Comparison of ENCODE assay signal across 1 cellular context in the genomic region with DNA sequence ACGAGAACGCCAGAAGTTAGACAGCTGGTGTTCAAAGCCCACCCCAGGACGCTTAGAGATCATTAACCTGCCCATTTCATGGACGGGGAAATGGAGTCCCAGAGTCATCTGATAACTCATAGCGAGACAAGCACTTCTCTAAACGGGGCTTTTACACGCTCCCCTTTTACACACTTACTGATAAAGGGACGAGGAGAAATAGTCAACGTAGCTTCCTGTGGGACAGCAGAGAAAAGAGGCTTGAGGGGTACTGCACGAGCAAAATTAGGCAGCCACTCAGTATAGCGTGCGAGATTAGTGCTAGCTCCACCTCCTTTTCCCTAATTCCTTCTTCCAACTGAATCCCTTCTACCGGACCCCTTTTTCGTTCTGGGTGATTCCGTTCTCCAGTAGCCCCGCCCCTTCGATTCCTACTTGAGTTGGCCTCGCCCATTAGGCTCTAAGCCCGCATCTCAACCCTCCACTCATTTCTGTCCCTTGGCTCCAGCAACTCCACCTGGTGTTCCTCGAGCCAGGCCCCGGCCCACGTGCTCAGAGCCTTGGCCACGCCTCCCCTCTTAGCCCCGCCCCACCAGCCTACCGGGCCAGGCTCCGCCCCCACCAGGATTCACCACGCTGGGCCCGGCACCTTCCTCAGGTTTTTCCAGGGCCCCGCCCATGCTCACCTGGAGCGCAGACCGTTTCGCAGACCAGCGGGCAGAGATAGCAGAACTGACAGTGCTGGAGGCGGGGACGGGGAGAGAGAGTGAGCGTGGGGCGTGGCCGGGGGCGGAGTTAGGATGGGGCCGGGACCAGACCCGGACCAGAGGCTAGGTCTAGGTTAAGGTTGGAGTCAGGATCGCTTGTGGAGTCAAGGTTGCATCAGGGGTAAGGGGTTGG.
A peak's percentile ranks its signal among the peaks of the same experiment; 100 is the strongest.
TF ChIP-seq lines count a peak whose summit lies in the region.

No MANE protein-coding gene starts in this region.

TF ChIP-seq in K562, 482 proteins besides CTCF, POLR2A, EP300 and RAD21 (continued from another document):
- TF ChIP-seq, protein P1, sequence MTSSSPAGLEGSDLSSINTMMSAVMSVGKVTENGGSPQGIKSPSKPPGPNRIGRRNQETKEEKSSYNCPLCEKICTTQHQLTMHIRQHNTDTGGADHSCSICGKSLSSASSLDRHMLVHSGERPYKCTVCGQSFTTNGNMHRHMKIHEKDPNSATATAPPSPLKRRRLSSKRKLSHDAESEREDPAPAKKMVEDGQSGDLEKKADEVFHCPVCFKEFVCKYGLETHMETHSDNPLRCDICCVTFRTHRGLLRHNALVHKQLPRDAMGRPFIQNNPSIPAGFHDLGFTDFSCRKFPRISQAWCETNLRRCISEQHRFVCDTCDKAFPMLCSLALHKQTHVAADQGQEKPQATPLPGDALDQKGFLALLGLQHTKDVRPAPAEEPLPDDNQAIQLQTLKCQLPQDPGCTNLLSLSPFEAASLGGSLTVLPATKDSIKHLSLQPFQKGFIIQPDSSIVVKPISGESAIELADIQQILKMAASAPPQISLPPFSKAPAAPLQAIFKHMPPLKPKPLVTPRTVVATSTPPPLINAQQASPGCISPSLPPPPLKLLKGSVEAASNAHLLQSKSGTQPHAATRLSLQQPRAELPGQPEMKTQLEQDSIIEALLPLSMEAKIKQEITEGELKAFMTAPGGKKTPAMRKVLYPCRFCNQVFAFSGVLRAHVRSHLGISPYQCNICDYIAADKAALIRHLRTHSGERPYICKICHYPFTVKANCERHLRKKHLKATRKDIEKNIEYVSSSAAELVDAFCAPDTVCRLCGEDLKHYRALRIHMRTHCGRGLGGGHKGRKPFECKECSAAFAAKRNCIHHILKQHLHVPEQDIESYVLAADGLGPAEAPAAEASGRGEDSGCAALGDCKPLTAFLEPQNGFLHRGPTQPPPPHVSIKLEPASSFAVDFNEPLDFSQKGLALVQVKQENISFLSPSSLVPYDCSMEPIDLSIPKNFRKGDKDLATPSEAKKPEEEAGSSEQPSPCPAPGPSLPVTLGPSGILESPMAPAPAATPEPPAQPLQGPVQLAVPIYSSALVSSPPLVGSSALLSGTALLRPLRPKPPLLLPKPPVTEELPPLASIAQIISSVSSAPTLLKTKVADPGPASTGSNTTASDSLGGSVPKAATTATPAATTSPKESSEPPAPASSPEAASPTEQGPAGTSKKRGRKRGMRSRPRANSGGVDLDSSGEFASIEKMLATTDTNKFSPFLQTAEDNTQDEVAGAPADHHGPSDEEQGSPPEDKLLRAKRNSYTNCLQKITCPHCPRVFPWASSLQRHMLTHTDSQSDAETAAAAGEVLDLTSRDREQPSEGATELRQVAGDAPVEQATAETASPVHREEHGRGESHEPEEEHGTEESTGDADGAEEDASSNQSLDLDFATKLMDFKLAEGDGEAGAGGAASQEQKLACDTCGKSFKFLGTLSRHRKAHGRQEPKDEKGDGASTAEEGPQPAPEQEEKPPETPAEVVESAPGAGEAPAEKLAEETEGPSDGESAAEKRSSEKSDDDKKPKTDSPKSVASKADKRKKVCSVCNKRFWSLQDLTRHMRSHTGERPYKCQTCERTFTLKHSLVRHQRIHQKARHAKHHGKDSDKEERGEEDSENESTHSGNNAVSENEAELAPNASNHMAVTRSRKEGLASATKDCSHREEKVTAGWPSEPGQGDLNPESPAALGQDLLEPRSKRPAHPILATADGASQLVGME (CRISPR knock-in tag; IDR thresholded peaks at IDR 0.05), result no peak
- TF ChIP-seq, protein P2, sequence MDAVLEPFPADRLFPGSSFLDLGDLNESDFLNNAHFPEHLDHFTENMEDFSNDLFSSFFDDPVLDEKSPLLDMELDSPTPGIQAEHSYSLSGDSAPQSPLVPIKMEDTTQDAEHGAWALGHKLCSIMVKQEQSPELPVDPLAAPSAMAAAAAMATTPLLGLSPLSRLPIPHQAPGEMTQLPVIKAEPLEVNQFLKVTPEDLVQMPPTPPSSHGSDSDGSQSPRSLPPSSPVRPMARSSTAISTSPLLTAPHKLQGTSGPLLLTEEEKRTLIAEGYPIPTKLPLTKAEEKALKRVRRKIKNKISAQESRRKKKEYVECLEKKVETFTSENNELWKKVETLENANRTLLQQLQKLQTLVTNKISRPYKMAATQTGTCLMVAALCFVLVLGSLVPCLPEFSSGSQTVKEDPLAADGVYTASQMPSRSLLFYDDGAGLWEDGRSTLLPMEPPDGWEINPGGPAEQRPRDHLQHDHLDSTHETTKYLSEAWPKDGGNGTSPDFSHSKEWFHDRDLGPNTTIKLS (IDR thresholded peaks at IDR 0.05; ENCODE audit: borderline replicate concordance, low read depth), result peak; percentile 7; the same call in 1 of the 2 replicates
- TF ChIP-seq ZBTB7A (IDR thresholded peaks at IDR 0.05; ENCODE audit: borderline replicate concordance, control insufficient read depth, low read depth, low read length), result no peak
- no peak for TF ChIP-seq FOXA3 (CRISPR knock-in tag; conservative IDR thresholded peaks at IDR 0.05 in 1 of 2, IDR thresholded peaks at IDR 0.05 in 1 of 2)
- no peak; the same call in none of the 2 replicates for TF ChIP-seq ZBTB1 (CRISPR knock-in tag; IDR thresholded peaks at IDR 0.05; ENCODE audit: borderline replicate concordance, low read depth)
- TF ChIP-seq CREBBP (IDR thresholded peaks at IDR 0.05; ENCODE audit: low read depth, low read length), result no peak
- peak; percentile 26 to 54; a peak in 2 of 4 replicates for TF ChIP-seq MAZ (CRISPR knock-in tag; conservative IDR thresholded peaks at IDR 0.05 in 1 of 2, IDR thresholded peaks at IDR 0.05 in 1 of 2)
- no peak for TF ChIP-seq NFRKB (IDR thresholded peaks at IDR 0.05; ENCODE audit: low read depth)
- peak; percentile 87; the same call in 1 of the 2 replicates for TF ChIP-seq MXI1 (IDR thresholded peaks at IDR 0.05; ENCODE audit: low read depth, low read length)
- TF ChIP-seq PTBP1 (IDR thresholded peaks at IDR 0.05; ENCODE audit: low read depth, low read length), result no peak
- no peak for TF ChIP-seq CHD1 (IDR thresholded peaks at IDR 0.05; ENCODE audit: low read length)
- TF ChIP-seq, protein P3, sequence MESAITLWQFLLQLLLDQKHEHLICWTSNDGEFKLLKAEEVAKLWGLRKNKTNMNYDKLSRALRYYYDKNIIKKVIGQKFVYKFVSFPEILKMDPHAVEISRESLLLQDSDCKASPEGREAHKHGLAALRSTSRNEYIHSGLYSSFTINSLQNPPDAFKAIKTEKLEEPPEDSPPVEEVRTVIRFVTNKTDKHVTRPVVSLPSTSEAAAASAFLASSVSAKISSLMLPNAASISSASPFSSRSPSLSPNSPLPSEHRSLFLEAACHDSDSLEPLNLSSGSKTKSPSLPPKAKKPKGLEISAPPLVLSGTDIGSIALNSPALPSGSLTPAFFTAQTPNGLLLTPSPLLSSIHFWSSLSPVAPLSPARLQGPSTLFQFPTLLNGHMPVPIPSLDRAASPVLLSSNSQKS (CRISPR knock-in tag; IDR thresholded peaks at IDR 0.05), result no peak
- no peak for TF ChIP-seq ZNF263 (CRISPR knock-in tag; IDR thresholded peaks at IDR 0.05; ENCODE audit: borderline replicate concordance)
- peak; percentile 61; the same call in 1 of the 2 replicates for TF ChIP-seq PML (IDR thresholded peaks at IDR 0.05; ENCODE audit: low read length)
- no peak for TF ChIP-seq ZNF384 (IDR thresholded peaks at IDR 0.05; ENCODE audit: low read depth, low read length)
- peak; percentile 84; the same call in 1 of the 2 replicates for TF ChIP-seq CTBP1 (IDR thresholded peaks at IDR 0.05; ENCODE audit: borderline replicate concordance)
- peak; percentile 62; the same call in 1 of the 2 replicates for TF ChIP-seq POLR2AphosphoS2 (IDR thresholded peaks at IDR 0.05; ENCODE audit: low read length)
- no peak for TF ChIP-seq ZNF696 (CRISPR knock-in tag; conservative IDR thresholded peaks at IDR 0.05)
- peak; percentile 68 to 80; a peak in 3 of 4 replicates for TF ChIP-seq FOXK2 (conservative IDR thresholded peaks at IDR 0.05 in 1 of 2, IDR thresholded peaks at IDR 0.05 in 1 of 2; ENCODE audit: low read depth in 2 of 2)
- TF ChIP-seq, protein P4, sequence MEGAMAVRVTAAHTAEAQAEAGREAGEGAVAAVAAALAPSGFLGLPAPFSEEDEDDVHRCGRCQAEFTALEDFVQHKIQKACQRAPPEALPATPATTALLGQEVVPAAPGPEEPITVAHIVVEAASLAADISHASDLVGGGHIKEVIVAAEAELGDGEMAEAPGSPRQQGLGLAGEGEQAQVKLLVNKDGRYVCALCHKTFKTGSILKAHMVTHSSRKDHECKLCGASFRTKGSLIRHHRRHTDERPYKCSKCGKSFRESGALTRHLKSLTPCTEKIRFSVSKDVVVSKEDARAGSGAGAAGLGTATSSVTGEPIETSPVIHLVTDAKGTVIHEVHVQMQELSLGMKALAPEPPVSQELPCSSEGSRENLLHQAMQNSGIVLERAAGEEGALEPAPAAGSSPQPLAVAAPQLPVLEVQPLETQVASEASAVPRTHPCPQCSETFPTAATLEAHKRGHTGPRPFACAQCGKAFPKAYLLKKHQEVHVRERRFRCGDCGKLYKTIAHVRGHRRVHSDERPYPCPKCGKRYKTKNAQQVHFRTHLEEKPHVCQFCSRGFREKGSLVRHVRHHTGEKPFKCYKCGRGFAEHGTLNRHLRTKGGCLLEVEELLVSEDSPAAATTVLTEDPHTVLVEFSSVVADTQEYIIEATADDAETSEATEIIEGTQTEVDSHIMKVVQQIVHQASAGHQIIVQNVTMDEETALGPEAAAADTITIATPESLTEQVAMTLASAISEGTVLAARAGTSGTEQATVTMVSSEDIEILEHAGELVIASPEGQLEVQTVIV (CRISPR knock-in tag; IDR thresholded peaks at IDR 0.05; ENCODE audit: borderline replicate concordance), result no peak
- no peak for TF ChIP-seq EZH2 (IDR thresholded peaks at IDR 0.05; ENCODE audit: borderline replicate concordance, low read depth, low read length)
- TF ChIP-seq SPI1 (IDR thresholded peaks at IDR 0.05; ENCODE audit: borderline replicate concordance, low read depth, low read length), result peak; percentile 23; the same call in 1 of the 2 replicates
- no peak for TF ChIP-seq SMAD3 (CRISPR knock-in tag; conservative IDR thresholded peaks at IDR 0.05)
- peak; percentile 98 for TF ChIP-seq L3MBTL2 (IDR thresholded peaks at IDR 0.05)
- peak; percentile 91 for TF ChIP-seq ZEB2 (IDR thresholded peaks at IDR 0.05)
- no peak for TF ChIP-seq ZNF583 (CRISPR knock-in tag; IDR thresholded peaks at IDR 0.05)
- TF ChIP-seq, protein P5, sequence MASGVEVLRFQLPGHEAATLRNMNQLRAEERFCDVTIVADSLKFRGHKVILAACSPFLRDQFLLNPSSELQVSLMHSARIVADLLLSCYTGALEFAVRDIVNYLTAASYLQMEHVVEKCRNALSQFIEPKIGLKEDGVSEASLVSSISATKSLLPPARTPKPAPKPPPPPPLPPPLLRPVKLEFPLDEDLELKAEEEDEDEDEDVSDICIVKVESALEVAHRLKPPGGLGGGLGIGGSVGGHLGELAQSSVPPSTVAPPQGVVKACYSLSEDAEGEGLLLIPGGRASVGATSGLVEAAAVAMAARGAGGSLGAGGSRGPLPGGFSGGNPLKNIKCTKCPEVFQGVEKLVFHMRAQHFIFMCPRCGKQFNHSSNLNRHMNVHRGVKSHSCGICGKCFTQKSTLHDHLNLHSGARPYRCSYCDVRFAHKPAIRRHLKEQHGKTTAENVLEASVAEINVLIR (CRISPR knock-in tag; IDR thresholded peaks at IDR 0.05), result no peak
- TF ChIP-seq CBX2 (IDR thresholded peaks at IDR 0.05; ENCODE audit: insufficient read depth, low read length, poor library complexity, severe bottlenecking), result no peak
- peak; percentile 83 for TF ChIP-seq SAP30 (IDR thresholded peaks at IDR 0.05; ENCODE audit: borderline replicate concordance, insufficient read depth, low read depth, low read length, poor library complexity, severe bottlenecking)
- TF ChIP-seq, protein P6, sequence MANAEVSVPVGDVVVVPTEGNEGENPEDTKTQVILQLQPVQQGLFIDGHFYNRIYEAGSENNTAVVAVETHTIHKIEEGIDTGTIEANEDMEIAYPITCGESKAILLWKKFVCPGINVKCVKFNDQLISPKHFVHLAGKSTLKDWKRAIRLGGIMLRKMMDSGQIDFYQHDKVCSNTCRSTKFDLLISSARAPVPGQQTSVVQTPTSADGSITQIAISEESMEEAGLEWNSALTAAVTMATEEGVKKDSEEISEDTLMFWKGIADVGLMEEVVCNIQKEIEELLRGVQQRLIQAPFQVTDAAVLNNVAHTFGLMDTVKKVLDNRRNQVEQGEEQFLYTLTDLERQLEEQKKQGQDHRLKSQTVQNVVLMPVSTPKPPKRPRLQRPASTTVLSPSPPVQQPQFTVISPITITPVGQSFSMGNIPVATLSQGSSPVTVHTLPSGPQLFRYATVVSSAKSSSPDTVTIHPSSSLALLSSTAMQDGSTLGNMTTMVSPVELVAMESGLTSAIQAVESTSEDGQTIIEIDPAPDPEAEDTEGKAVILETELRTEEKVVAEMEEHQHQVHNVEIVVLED (CRISPR knock-in tag; IDR thresholded peaks at IDR 0.05), result no peak
- TF ChIP-seq, protein P7, sequence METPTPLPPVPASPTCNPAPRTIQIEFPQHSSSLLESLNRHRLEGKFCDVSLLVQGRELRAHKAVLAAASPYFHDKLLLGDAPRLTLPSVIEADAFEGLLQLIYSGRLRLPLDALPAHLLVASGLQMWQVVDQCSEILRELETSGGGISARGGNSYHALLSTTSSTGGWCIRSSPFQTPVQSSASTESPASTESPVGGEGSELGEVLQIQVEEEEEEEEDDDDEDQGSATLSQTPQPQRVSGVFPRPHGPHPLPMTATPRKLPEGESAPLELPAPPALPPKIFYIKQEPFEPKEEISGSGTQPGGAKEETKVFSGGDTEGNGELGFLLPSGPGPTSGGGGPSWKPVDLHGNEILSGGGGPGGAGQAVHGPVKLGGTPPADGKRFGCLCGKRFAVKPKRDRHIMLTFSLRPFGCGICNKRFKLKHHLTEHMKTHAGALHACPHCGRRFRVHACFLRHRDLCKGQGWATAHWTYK (CRISPR knock-in tag; IDR thresholded peaks at IDR 0.05), result no peak
- TF ChIP-seq BCOR (IDR thresholded peaks at IDR 0.05), result peak; percentile 97
- TF ChIP-seq RBM14 (IDR thresholded peaks at IDR 0.05; ENCODE audit: borderline replicate concordance, insufficient read depth, low read depth, low read length), result no peak
- no peak for TF ChIP-seq PHB (CRISPR knock-in tag; IDR thresholded peaks at IDR 0.05)
- TF ChIP-seq SMARCB1 (IDR thresholded peaks at IDR 0.05; ENCODE audit: insufficient read length, low read depth), result peak; percentile 59
- TF ChIP-seq ETV1 (tag; conservative IDR thresholded peaks at IDR 0.05; ENCODE audit: low read depth), result no peak
- TF ChIP-seq, protein P8, sequence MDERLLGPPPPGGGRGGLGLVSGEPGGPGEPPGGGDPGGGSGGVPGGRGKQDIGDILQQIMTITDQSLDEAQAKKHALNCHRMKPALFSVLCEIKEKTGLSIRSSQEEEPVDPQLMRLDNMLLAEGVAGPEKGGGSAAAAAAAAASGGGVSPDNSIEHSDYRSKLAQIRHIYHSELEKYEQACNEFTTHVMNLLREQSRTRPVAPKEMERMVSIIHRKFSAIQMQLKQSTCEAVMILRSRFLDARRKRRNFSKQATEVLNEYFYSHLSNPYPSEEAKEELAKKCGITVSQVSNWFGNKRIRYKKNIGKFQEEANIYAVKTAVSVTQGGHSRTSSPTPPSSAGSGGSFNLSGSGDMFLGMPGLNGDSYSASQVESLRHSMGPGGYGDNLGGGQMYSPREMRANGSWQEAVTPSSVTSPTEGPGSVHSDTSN (CRISPR knock-in tag; IDR thresholded peaks at IDR 0.05; ENCODE audit: low read depth), result no peak
- TF ChIP-seq, protein P8 (tag; conservative IDR thresholded peaks at IDR 0.05; ENCODE audit: low read depth), result no peak
- TF ChIP-seq NCOA1 (IDR thresholded peaks at IDR 0.05; ENCODE audit: low read depth), result peak; percentile 9; the same call in 1 of the 2 replicates
